23 cellular contexts compared by ENCODE assay signal in the genomic region with DNA sequence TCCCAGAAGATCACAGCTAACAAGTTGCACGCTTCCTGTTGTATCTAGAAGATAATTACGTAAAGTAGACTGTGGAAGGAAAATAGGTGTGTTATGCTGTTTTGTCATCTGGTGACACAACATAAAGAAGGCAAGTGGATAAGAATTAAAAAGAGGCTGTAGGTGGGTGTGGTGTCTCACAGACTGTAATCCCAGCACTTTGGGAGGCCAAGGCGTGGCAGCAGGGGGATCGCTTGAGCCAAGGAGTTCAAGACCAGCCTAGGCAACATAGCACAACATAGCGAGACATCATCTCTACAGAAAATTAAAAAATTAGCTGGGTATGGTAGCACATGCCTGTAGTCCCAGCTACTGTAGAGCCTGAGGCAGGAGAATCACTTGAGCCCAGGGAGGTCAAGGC. TPM values are rescaled to one million over a fixed set of nuclear protein-coding genes. Genes with fewer than 3 reads are reported as not detected.
DNase-seq lines count a peak whose midpoint lies in the region; ATAC-seq, FAIRE-seq and TF ChIP-seq lines count a peak whose summit lies in the region.
"Had no signal": no experiment of that assay in that cellular context is flagged by ENCODE, and none has a peak within 500 bp of the region (broad histone marks: within the 10 kb centered on the region; RNA-seq: fewer than 3 reads in every experiment).

No MANE protein-coding gene starts in this region.

- H3K27ac Mint-ChIP-seq in H9, result peak overlapping the region; percentile 29 to 74 (median 56); a peak in 4 of 7 replicates
- H3K27ac Mint-ChIP-seq: CD14-positive monocyte had no signal

- H3K4ac ChIP-seq in H9 (ENCODE audit: low read depth, low read length), result no peak overlapping the region

- POLR2A ChIA-PET in A549 (lab: Yijun Ruan, JAX), result no interaction called here

- no peak for TF ChIP-seq EP300 in A549 (IDR thresholded peaks at IDR 0.05)

- no peaks in the 10 kb centered on the region for H3K9me3 ChIP-seq in A549
- H3K9me3 ChIP-seq in H9 (ENCODE audit: control insufficient read depth, low read depth, low read length), result no peaks in the 10 kb centered on the region
- H3K9me3 ChIP-seq in SJSA1 (replicated peaks), result no peaks in the 10 kb centered on the region
- H3K9me3 ChIP-seq: HAP-1, MG63, Peyer's patch had no signal

- H3K4me3 ChIP-seq in A549 (no peak overlapping the region), SJSA1 (no peak overlapping the region), epithelial cell of esophagus (ENCODE audit: low read length) (no peak overlapping the region)
- H3K4me3 ChIP-seq: HAP-1, MG63, Peyer's patch, SK-N-MC had no signal

- no peak overlapping the region for H3K56ac ChIP-seq in H9 (ENCODE audit: insufficient read length, low read depth, low read length)

- H3K18ac ChIP-seq in H9 (ENCODE audit: insufficient read length, low read depth, low read length), result no peak overlapping the region

- 85% methylated on average over 5 of the region's 5 CpGs for WGBS in A549 (ENCODE audit: missing lambda C conversion rate)
- WGBS in H9 (ENCODE audit: extremely low coverage, insufficient read length, low lambda C conversion rate), result no CpG with 5 or more reads among the region's 5 CpGs

- H2AFZ ChIP-seq in H9 (ENCODE audit: low read length), result no peak overlapping the region

- H3K4me1 ChIP-seq in A549, result peaks cover 26% of the 10 kb centered on the region
- H3K4me1 ChIP-seq in H9 (ENCODE audit: insufficient read depth, low read length), result no peaks in the 10 kb centered on the region
- H3K4me1 ChIP-seq in SJSA1 (replicated peaks), result peaks cover 32% of the 10 kb centered on the region
- H3K4me1 ChIP-seq: HAP-1, Peyer's patch had no signal

- no peak overlapping the region for H2BK120ac ChIP-seq in H9 (ENCODE audit: low read depth, low read length, poor library complexity, severe bottlenecking)

- peak overlapping the region; percentile 50 to 74; a peak in 4 of 6 replicates for H3K27ac ChIP-seq in A549
- H3K27ac ChIP-seq in H9 (ENCODE audit: insufficient read length, low read depth, low read length), result no peak overlapping the region
- peak overlapping the region; percentile 89 for H3K27ac ChIP-seq in SJSA1
- H3K27ac ChIP-seq: Peyer's patch, SK-N-MC had no signal

- H3K4me3 Mint-ChIP-seq in H9, result no peak overlapping the region
- H3K4me3 Mint-ChIP-seq: CD14-positive monocyte had no signal

- no peak overlapping the region for H2BK5ac ChIP-seq in H9 (ENCODE audit: insufficient read length, low read length)

- H2BK15ac ChIP-seq in H9 (ENCODE audit: low read depth, low read length), result no peak overlapping the region

- H2AK5ac ChIP-seq in H9 (ENCODE audit: insufficient read length, low read length), result no peak overlapping the region

- TF ChIP-seq RAD21 in A549 (conservative IDR thresholded peaks at IDR 0.05 in 1 of 2, IDR thresholded peaks at IDR 0.05 in 1 of 2), result no peak

- H2BK12ac ChIP-seq in H9 (ENCODE audit: insufficient read length, low read depth, low read length), result no peak overlapping the region

- H3K79me2 ChIP-seq in H9 (ENCODE audit: insufficient read depth, low read length), result peaks cover 1% of the 10 kb centered on the region; the same call in 1 of the 2 replicates

- no peak overlapping the region for H4K91ac ChIP-seq in H9 (ENCODE audit: insufficient read length, low read depth, low read length)

- no peak overlapping the region for H3T11ph ChIP-seq in H9 (ENCODE audit: low read length)

- no peaks in the 10 kb centered on the region for H4K20me1 ChIP-seq in H9 (ENCODE audit: control insufficient read depth, insufficient read depth, insufficient read length)

- DNase-seq in A549 (ENCODE audit: low read depth in 1 of 2, low spot score in 1 of 2) (no peak), H9 (no peak), SJSA1 (ENCODE audit: low read depth in 1 of 2, low spot score in 2 of 2) (no peak), epithelial cell of esophagus (ENCODE audit: low read depth) (peak; percentile 21), NCI-H2196 treated with DMSO at 0.1 percent for 48 hours (lab: John Stamatoyannopoulos, UW; ENCODE audit: unreplicated experiment) (no peak), NCI-H1092 treated with DMSO at 0.1 percent for 48 hours (lab: John Stamatoyannopoulos, UW) (no peak)
- DNase-seq: ACHN, AML-193, DMS 273 treated with DMSO at 0.1 percent for 48 hours, GDM1, MG63, NCI-H1092, NCI-H2081 treated with DMSO at 0.1 percent for 48 hours, NCI-H2227 treated with DMSO at 0.1 percent for 48 hours, NCI-H524 treated with DMSO at 0.1 percent for 48 hours, Peyer's patch had no signal

- TF ChIP-seq POLR2A in A549 (IDR thresholded peaks at IDR 0.05; ENCODE audit: low read length), result no peak

- no peak overlapping the region for H4K5ac ChIP-seq in H9 (ENCODE audit: insufficient read length, low read depth, low read length)

- no peak overlapping the region for H3K14ac ChIP-seq in H9 (ENCODE audit: insufficient read depth, low read length)

- H3K4me2 ChIP-seq in A549 (peak overlapping the region; percentile 30; the same call in 2 of the 3 replicates), H9 (ENCODE audit: insufficient read depth, insufficient read length, low read length) (no peak overlapping the region)

- H3K23me2 ChIP-seq in H9 (ENCODE audit: insufficient read length, low read depth, low read length, poor library complexity, severe bottlenecking), result no peaks in the 10 kb centered on the region

- H3K4me1 Mint-ChIP-seq in H9, result peaks cover 4 to 7% of the 10 kb centered on the region in 2 experiments; a peak in 3 of 4 replicates

- H3K27me3 Mint-ChIP-seq in H9 (ENCODE audit: low read depth), result no peaks in the 10 kb centered on the region

- H3K36me3 ChIP-seq in SJSA1, result no peaks in the 10 kb centered on the region
- H3K36me3 ChIP-seq: HAP-1, MG63, Peyer's patch had no signal

- H3K79me1 ChIP-seq in H9 (ENCODE audit: insufficient read depth, low read depth, low read length, poor library complexity, severe bottlenecking), result peaks cover 15% of the 10 kb centered on the region

- TF ChIP-seq CTCF in A549 (IDR thresholded peaks at IDR 0.05) (no peak), H9 (conservative IDR thresholded peaks at IDR 0.05) (no peak), epithelial cell of esophagus (IDR thresholded peaks at IDR 0.05; ENCODE audit: insufficient read depth, low read depth, low read length, missing control alignments) (no peak)

- ATAC-seq in A549, result peak in 1 of 2 experiments; percentile 54; a peak in 3 of 6 replicates
- no peak for ATAC-seq in HG03095 (IDR thresholded peaks at IDR 0.05; ENCODE audit: unreplicated experiment)
- ATAC-seq: Right ventricle myocardium inferior had no signal

- FAIRE-seq in A549 (lab: Jason Lieb, UNC), result no peak
- FAIRE-seq: GM12891, GM18507 had no signal

- no peaks in the 10 kb centered on the region for H3K27me3 ChIP-seq in H9 (ENCODE audit: insufficient read depth, low read length)
- no peaks in the 10 kb centered on the region for H3K27me3 ChIP-seq in SJSA1 (replicated peaks)
- H3K27me3 ChIP-seq: MG63, Peyer's patch had no signal

- H3K36me3 Mint-ChIP-seq in H9 (ENCODE audit: insufficient read depth in 1 of 3, low read depth in 3 of 3), result peaks cover 27 to 36% (median 28%) of the 10 kb centered on the region in 3 experiments
- H3K36me3 Mint-ChIP-seq: CD14-positive monocyte had no signal

- no peak overlapping the region for H3K23ac ChIP-seq in H9 (ENCODE audit: insufficient read length, low read depth, low read length)

- H3K9ac ChIP-seq in H9 (ENCODE audit: extremely low read depth, insufficient read length, low read length), result no peak overlapping the region

- no peaks in the 10 kb centered on the region; a peak in 1 of 5 replicates for H3K9me3 Mint-ChIP-seq in H9

- no peak overlapping the region for H2BK20ac ChIP-seq in H9 (ENCODE audit: low read depth, low read length, poor library complexity, severe bottlenecking)

- CTCF ChIA-PET in A549 (lab: Yijun Ruan, JAX), result interaction anchor here (0.7 to 1.6 kb wide), 3 partner anchors 11 to 120 kb away, joined by 4 read pairs; no protein-coding TSS in a partner anchor

- H4K8ac ChIP-seq in H9 (replicated peaks; ENCODE audit: insufficient read length, low read depth, low read length), result no peak overlapping the region

TF ChIP-seq in A549, 52 proteins besides CTCF, POLR2A, EP300 and RAD21:
- TF ChIP-seq PHF8 (IDR thresholded peaks at IDR 0.05; ENCODE audit: borderline replicate concordance, low read depth), result no peak
- TF ChIP-seq EHMT2 (IDR thresholded peaks at IDR 0.05; ENCODE audit: low read depth), result no peak
- no peak for TF ChIP-seq NFE2L2 (conservative IDR thresholded peaks at IDR 0.05; ENCODE audit: low read length)
- TF ChIP-seq POLR2AphosphoS2 (conservative IDR thresholded peaks at IDR 0.05; ENCODE audit: low read length), result no peak
- no peak for TF ChIP-seq KDM5A (IDR thresholded peaks at IDR 0.05)
- TF ChIP-seq JUN (IDR thresholded peaks at IDR 0.05), result no peak
- TF ChIP-seq EHF (CRISPR knock-in tag; IDR thresholded peaks at IDR 0.05), result no peak

RNA-seq across cellular contexts. Expression of a gene that starts 17.9 kb away (rescaled TPM):
- polyA plus RNA-seq in A549 (2011; rRNA removed) (39.1 and 40.8 TPM in 2 replicates), A549 (2017; fragmentation: RNase III; extraction: RNeasy Plus Mini Kit Qiagen cat#74134 plus additional on column Dnase treatment) (30.8 to 33.7 TPM (median 31.5 TPM) in 3 replicates)
- 4.9 and 6.4 TPM in 2 replicates for polyA plus RNA-seq in A549 (2012; cell fraction: cytosol; rRNA removed)
- polyA plus RNA-seq in A549 (2012; cell fraction: nucleus; rRNA removed), result 6.6 and 7.5 TPM in 2 replicates
- 40.1 and 40.2 TPM in 2 replicates for polyA minus RNA-seq in A549 (2011; rRNA and poly(A)+ RNA removed)
- total RNA-seq in H9 (2021), result 71.9 and 75.2 TPM in 2 replicates
- 25.1 and 32.0 TPM in 2 replicates for total RNA-seq in SJSA1 (2014; rRNA removed; shearing (Covaris generic))
